In genomic region chr10:100646033-100646432, GRCh38 we compare ENCODE assay signal across 27 cellular contexts.
"Had no signal": no experiment of that assay in that cellular context is flagged by ENCODE, and none has a peak within 500 bp of the region (broad histone marks: within the 10 kb centered on the region; RNA-seq: fewer than 3 reads in every experiment).

No MANE protein-coding gene starts in this region.

- H2AFZ ChIP-seq: hepatocyte, parathyroid adenoma had no signal

- H3K4me1 Mint-ChIP-seq: neural crest cell had no signal

- H3K9me3 Mint-ChIP-seq: endodermal cell; natural killer cell treated with Interleukin-12 subunit alpha and Interleukin-12 subunit beta and Interleukin-15 and Interleukin-18, amount 100 ng/mL, for 72 hours; type B pancreatic cell had no signal

- H3K4me3 ChIP-seq: gastrocnemius medialis, heart left ventricle, hepatocyte, lower lobe of right lung, right lobe of liver, testis, tibial artery had no signal

- H3K4me1 ChIP-seq: gastrocnemius medialis, heart left ventricle, lower lobe of right lung, parathyroid adenoma, right lobe of liver, testis, tibial artery had no signal

- H3K27ac Mint-ChIP-seq: endodermal cell; natural killer cell treated with Interleukin-12 subunit alpha and Interleukin-12 subunit beta and Interleukin-15 and Interleukin-18, amount 100 ng/mL, for 72 hours; progenitor cell of endocrine pancreas; type B pancreatic cell had no signal

- H3K79me2 ChIP-seq: hepatocyte, parathyroid adenoma had no signal

- H3K36me3 ChIP-seq: gastrocnemius medialis, heart left ventricle, lower lobe of right lung, neutrophil, right lobe of liver, tibial artery had no signal

- H3K36me3 Mint-ChIP-seq: natural killer cell treated with Interleukin-12 subunit alpha and Interleukin-12 subunit beta and Interleukin-15 and Interleukin-18, amount 100 ng/mL, for 72 hours; type B pancreatic cell had no signal

- H3K9me3 ChIP-seq: gastrocnemius medialis, heart left ventricle, lower lobe of right lung, neutrophil, right lobe of liver, testis, tibial artery had no signal

- H3K27me3 ChIP-seq: right lobe of liver, testis had no signal

- DNase-seq: effector CD8-positive, alpha-beta T cell; endodermal cell; foreskin fibroblast; gastrocnemius medialis; heart left ventricle; kidney glomerular epithelial cell; left colon; left ventricle myocardium superior; lower lobe of right lung; right lobe of liver; small intestine; stimulated activated CD4-positive, alpha-beta T cell treated with anti-CD3 and anti-CD28 coated beads, Interleukin-15, amount 100 ng/mL, for 24 hours; stimulated activated CD4-positive, alpha-beta T cell treated with anti-CD3 and anti-CD28 coated beads, Interleukin-4, amount 100 ng/mL, for 1 hour; stimulated activated CD8-positive, alpha-beta memory T cell treated with anti-CD3 and anti-CD28 coated beads, Interleukin-4, amount 100 ng/mL, for 48 hours; stimulated activated naive CD4-positive, alpha-beta T cell treated with Interleukin-2 at 50 U/mL for 16 hours; substantia nigra; testis; tibial artery had no signal

- H3K4me3 Mint-ChIP-seq: endodermal cell; natural killer cell treated with Interleukin-12 subunit alpha and Interleukin-12 subunit beta and Interleukin-15 and Interleukin-18, amount 100 ng/mL, for 72 hours; neural crest cell; type B pancreatic cell had no signal

- H3K4me2 ChIP-seq: hepatocyte had no signal

- ATAC-seq: esophagus mucosa; gastrocnemius medialis; heart left ventricle; left colon; left ventricle myocardium superior; lower lobe of right lung; natural killer cell treated with Interleukin-12 subunit alpha and Interleukin-12 subunit beta and Interleukin-15 and Interleukin-18, amount 100 ng/mL, for 72 hours had no signal

- H3K27ac ChIP-seq: epithelial cell of prostate, gastrocnemius medialis, heart left ventricle, hepatocyte, lower lobe of right lung, neutrophil, parathyroid adenoma, right lobe of liver, testis, tibial artery had no signal
